Comparison of ENCODE assay signal across 21 cellular contexts in the genomic region with DNA sequence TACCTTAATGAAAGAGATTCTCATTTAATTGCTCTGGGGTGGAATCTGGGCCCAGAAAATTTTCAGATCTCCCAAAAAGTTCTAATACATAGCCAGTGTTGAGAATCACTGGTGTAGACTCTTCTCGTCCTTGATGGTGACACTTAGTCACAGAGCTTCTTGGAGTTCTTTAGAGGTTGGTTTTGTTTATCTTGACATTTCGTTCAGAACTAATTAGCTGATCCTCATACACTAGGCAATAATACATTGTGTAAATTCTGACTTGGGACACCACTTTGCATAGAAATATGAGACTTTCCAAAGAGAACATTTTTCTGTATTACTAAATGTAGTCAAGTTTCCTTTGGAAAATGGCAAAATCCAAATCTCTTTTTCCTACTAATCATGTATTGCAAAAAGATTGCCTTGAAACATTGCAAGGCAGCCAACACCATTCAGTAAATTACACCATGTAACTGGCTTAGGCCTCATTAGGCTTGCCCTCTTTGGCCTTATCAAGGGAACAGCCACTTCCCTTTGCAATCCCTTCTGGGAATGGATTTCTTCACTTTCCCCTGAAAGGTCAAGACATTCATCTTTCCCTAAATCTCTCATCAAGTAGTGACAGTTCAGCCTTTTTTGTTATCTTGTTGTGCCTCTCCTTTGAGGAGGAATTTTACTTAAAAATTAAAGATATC.
"Had no signal": no experiment of that assay in that cellular context is flagged by ENCODE, and none has a peak within 500 bp of the region (broad histone marks: within the 10 kb centered on the region; RNA-seq: fewer than 3 reads in every experiment).

No MANE protein-coding gene starts in this region.

- H3K36me3 Mint-ChIP-seq: natural killer cell treated with Interleukin-12 subunit alpha and Interleukin-12 subunit beta and Interleukin-15 and Interleukin-18, amount 100 ng/mL, for 72 hours; neural progenitor cell had no signal

- H3K36me3 ChIP-seq: gastrocnemius medialis, lower lobe of right lung, neural progenitor cell, transverse colon had no signal

- H3K4me1 Mint-ChIP-seq: central memory CD8-positive, alpha-beta T cell had no signal

- H3K4me3 ChIP-seq: dorsolateral prefrontal cortex, gastrocnemius medialis, lower lobe of right lung, neural progenitor cell, psoas muscle, smooth muscle cell, transverse colon had no signal

- H3K4me3 Mint-ChIP-seq: central memory CD8-positive, alpha-beta T cell; natural killer cell treated with Interleukin-12 subunit alpha and Interleukin-12 subunit beta and Interleukin-15 and Interleukin-18, amount 100 ng/mL, for 72 hours; neural progenitor cell had no signal

- H3K27ac ChIP-seq: dorsolateral prefrontal cortex, gastrocnemius medialis, lower lobe of right lung, neural progenitor cell, psoas muscle, transverse colon had no signal

- H3K4me1 ChIP-seq: gastrocnemius medialis, lower lobe of right lung, psoas muscle, transverse colon had no signal

- ATAC-seq: esophagus mucosa; left lobe of liver; lower lobe of right lung; natural killer cell treated with Interleukin-12 subunit alpha and Interleukin-12 subunit beta and Interleukin-15 and Interleukin-18, amount 100 ng/mL, for 72 hours; psoas muscle had no signal

- H3K9me3 ChIP-seq: gastrocnemius medialis, lower lobe of right lung, psoas muscle, transverse colon had no signal

- H3K9me3 Mint-ChIP-seq: central memory CD8-positive, alpha-beta T cell; natural killer cell treated with Interleukin-12 subunit alpha and Interleukin-12 subunit beta and Interleukin-15 and Interleukin-18, amount 100 ng/mL, for 72 hours; neural progenitor cell had no signal

- DNase-seq: cortex of kidney; dorsolateral prefrontal cortex; effector CD8-positive, alpha-beta T cell; gastrocnemius medialis; glutamatergic neuron; islet precursor cell; lower lobe of right lung; mesenchymal stem cell; midbrain; nucleus accumbens; psoas muscle; retina; stimulated activated CD4-positive, alpha-beta T cell treated with anti-CD3 and anti-CD28 coated beads, Interleukin-2, amount 100 ng/mL, for 48 hours; stimulated activated naive CD4-positive, alpha-beta T cell treated with Interleukin-2 at 50 U/mL for 16 hours; transverse colon had no signal

- H3K27ac Mint-ChIP-seq: natural killer cell treated with Interleukin-12 subunit alpha and Interleukin-12 subunit beta and Interleukin-15 and Interleukin-18, amount 100 ng/mL, for 72 hours; neural progenitor cell had no signal

- H3K27me3 ChIP-seq: gastrocnemius medialis had no signal
